14 cellular contexts compared by ENCODE assay signal in genomic region chr7:112283382-112283910, GRCh38.
DNase-seq lines count a peak whose midpoint lies in the region; ATAC-seq and TF ChIP-seq lines count a peak whose summit lies in the region.
"Had no signal": no experiment of that assay in that cellular context is flagged by ENCODE, and none has a peak within 500 bp of the region (broad histone marks: within the 10 kb centered on the region; RNA-seq: fewer than 3 reads in every experiment).

No MANE protein-coding gene starts in this region.

- H3K36me3 Mint-ChIP-seq in CD8-positive, alpha-beta T cell: peaks cover 16% of the 10 kb centered on the region
- H3K36me3 Mint-ChIP-seq in activated T-cell treated with anti-CD3 and anti-CD28 coated beads, Interleukin-2, amount 50 U/mL, for 4 hours (ENCODE audit: insufficient read depth): peaks cover 4% of the 10 kb centered on the region
- H3K36me3 Mint-ChIP-seq: immature natural killer cell had no signal

- H3K36me3 ChIP-seq in CD8-positive, alpha-beta T cell (ENCODE audit: insufficient read depth, low read length): no peaks in the 10 kb centered on the region

- H3K27ac ChIP-seq in CD8-positive, alpha-beta T cell (ENCODE audit: low read depth, low read length): no peak overlapping the region

- peaks cover 43% of the 10 kb centered on the region for H3K4me1 Mint-ChIP-seq in CD8-positive, alpha-beta T cell (ENCODE audit: low read depth)
- peaks cover 18% of the 10 kb centered on the region for H3K4me1 Mint-ChIP-seq in activated T-cell treated with anti-CD3 and anti-CD28 coated beads, Interleukin-2, amount 50 U/mL, for 4 hours (ENCODE audit: low read depth)

- no peaks in the 10 kb centered on the region for H3K27me3 Mint-ChIP-seq in CD8-positive, alpha-beta T cell (ENCODE audit: low read depth)
- H3K27me3 Mint-ChIP-seq in activated T-cell treated with anti-CD3 and anti-CD28 coated beads, Interleukin-2, amount 50 U/mL, for 4 hours (ENCODE audit: low read depth): no peaks in the 10 kb centered on the region
- H3K27me3 Mint-ChIP-seq: activated T-helper 17 cell treated with anti-CD3 and anti-CD28 coated beads, Interleukin-2, amount 50 U/mL, for 72 hours had no signal

- H3K4me1 ChIP-seq in CD8-positive, alpha-beta T cell (ENCODE audit: insufficient read depth, low read length): no peaks in the 10 kb centered on the region

- no peaks in the 10 kb centered on the region for H3K9me3 ChIP-seq in CD8-positive, alpha-beta T cell (ENCODE audit: low read length)

- intact Hi-C loops in CD8-positive, alpha-beta T cell (cut with DNase I, micrococcal nuclease): no loop called here

- no peak overlapping the region for H3K4me3 Mint-ChIP-seq in CD8-positive, alpha-beta T cell
- no peak overlapping the region for H3K4me3 Mint-ChIP-seq in activated T-cell treated with anti-CD3 and anti-CD28 coated beads, Interleukin-2, amount 50 U/mL, for 4 hours
- H3K4me3 Mint-ChIP-seq: activated T-helper 17 cell treated with anti-CD3 and anti-CD28 coated beads, Interleukin-2, amount 50 U/mL, for 72 hours; immature natural killer cell had no signal

- H3K27ac Mint-ChIP-seq in CD8-positive, alpha-beta T cell: no peak overlapping the region
- H3K27ac Mint-ChIP-seq: activated T-helper 17 cell treated with anti-CD3 and anti-CD28 coated beads, Interleukin-2, amount 50 U/mL, for 72 hours had no signal

- DNase-seq in CD8-positive, alpha-beta T cell: no peak
- DNase-seq in GM03348 (ENCODE audit: low spot score) (no peak), DMS53 treated with DMSO at 0.1 percent for 48 hours (lab: John Stamatoyannopoulos, UW; ENCODE audit: unreplicated experiment) (no peak)
- DNase-seq in activated T-cell treated with anti-CD3 and anti-CD28 coated beads, Interleukin-2, amount 50 U/mL, for 4 hours: no peak
- DNase-seq: activated CD4-positive, alpha-beta T cell treated with anti-CD3 and anti-CD28 coated beads for 1 hour; DMS 273 treated with DMSO at 0.1 percent for 48 hours; immature natural killer cell; NCI-H2029 treated with DMSO at 0.1 percent for 48 hours; stimulated activated CD4-positive, alpha-beta T cell treated with anti-CD3 and anti-CD28 coated beads, Interleukin-1b, Interleukin-23, amount 100 ng/mL, for 48 hours had no signal

- no peak overlapping the region for H3K4me3 ChIP-seq in CD8-positive, alpha-beta T cell (ENCODE audit: low read depth, low read length)

- POLR2A ChIA-PET in CD8-positive, alpha-beta T cell (lab: Charles Lee): no interaction called here

- TF ChIP-seq CTCF in CD8-positive, alpha-beta T cell (IDR thresholded peaks at IDR 0.05): no peak

- no peaks in the 10 kb centered on the region for H3K27me3 ChIP-seq in CD8-positive, alpha-beta T cell (ENCODE audit: insufficient read depth, low read length)

- no peaks in the 10 kb centered on the region for H3K9me3 Mint-ChIP-seq in CD8-positive, alpha-beta T cell
- H3K9me3 Mint-ChIP-seq in activated T-cell treated with anti-CD3 and anti-CD28 coated beads, Interleukin-2, amount 50 U/mL, for 4 hours: no peaks in the 10 kb centered on the region
- H3K9me3 Mint-ChIP-seq: activated T-helper 17 cell treated with anti-CD3 and anti-CD28 coated beads, Interleukin-2, amount 50 U/mL, for 72 hours; immature natural killer cell had no signal

- ATAC-seq in GM18508 (IDR thresholded peaks at IDR 0.05; ENCODE audit: insufficient read depth, unreplicated experiment) (peak; percentile 62), GM19467 (IDR thresholded peaks at IDR 0.05; ENCODE audit: unreplicated experiment) (peak; percentile 53), HG02852 (IDR thresholded peaks at IDR 0.05; ENCODE audit: unreplicated experiment) (peak; percentile 52), HG03521 (IDR thresholded peaks at IDR 0.05; ENCODE audit: unreplicated experiment) (peak; percentile 46)
- ATAC-seq in CD8-positive, alpha-beta T cell: no peak
- no peak for ATAC-seq in activated T-cell treated with anti-CD3 and anti-CD28 coated beads, Interleukin-2, amount 50 U/mL, for 4 hours
- ATAC-seq: activated T-helper 17 cell treated with anti-CD3 and anti-CD28 coated beads, Interleukin-2, amount 50 U/mL, for 72 hours had no signal

- CTCF ChIA-PET in CD8-positive, alpha-beta T cell (lab: Charles Lee): no interaction called here

Comparison
In these comparisons a context has a peak if more than half of its experiments do, and no peak if none do; other contexts are left out.
1. ATAC-seq: peak in GM18508 (single experiment), GM19467 (single experiment), HG02852 (single experiment) and HG03521 (single experiment); none in CD8-positive, alpha-beta T cell (single experiment) and activated T-cell treated with anti-CD3 and anti-CD28 coated beads, Interleukin-2, amount 50 U/mL, for 4 hours (0 of 2).